Comparison of ENCODE assay signal across 15 cellular contexts in the genomic region with DNA sequence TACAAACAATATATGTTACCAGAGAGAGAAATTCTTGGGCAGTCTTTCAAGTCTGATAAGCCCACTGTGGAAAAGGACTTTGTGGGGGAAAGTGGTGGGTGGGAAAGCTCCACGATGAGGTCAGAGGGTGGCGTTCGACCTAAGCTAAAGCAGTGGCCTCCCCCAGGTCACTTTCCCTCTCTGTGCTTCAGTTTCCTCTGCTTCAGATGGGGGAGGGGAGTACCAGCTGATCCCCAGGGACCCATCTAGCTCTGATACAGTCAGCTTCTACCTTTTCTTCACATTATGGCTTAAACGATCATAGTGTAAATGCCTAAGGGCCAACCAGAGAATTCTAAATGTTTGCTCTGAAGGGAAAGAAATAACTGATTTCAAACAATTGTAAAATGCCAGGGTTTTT. TPM values are rescaled to one million over a fixed set of nuclear protein-coding genes. Genes with fewer than 3 reads are reported as not detected.
DNase-seq lines count a peak whose midpoint lies in the region; ATAC-seq, FAIRE-seq and TF ChIP-seq lines count a peak whose summit lies in the region.
"Had no signal": no experiment of that assay in that cellular context is flagged by ENCODE, and none has a peak within 500 bp of the region (broad histone marks: within the 10 kb centered on the region; RNA-seq: fewer than 3 reads in every experiment).

No MANE protein-coding gene starts in this region.

- H3K9me3 Mint-ChIP-seq in GM23338 = no peaks in the 10 kb centered on the region
- H3K9me3 Mint-ChIP-seq: activated naive CD4-positive, alpha-beta T cell treated with anti-CD3 and anti-CD28 coated beads, Interleukin-2, amount 10 ng/mL, durations not matched to agents 7 days and 5 days; stimulated activated effector memory CD8-positive, alpha-beta T cell treated with anti-CD3 and anti-CD28 coated beads, Interleukin-12 subunit alpha, Interleukin-12 subunit beta, amount 100 ng/mL, for 72 hours; T-helper 1 cell treated with Interleukin-12 subunit alpha and Interleukin-12 subunit beta and Interleukin-4 antibody, amounts not matched to agents 30 μg/mL and 1 μg/mL, for 36 hours had no signal

- no peak overlapping the region for H3K27ac Mint-ChIP-seq in GM23338
- H3K27ac Mint-ChIP-seq: activated naive CD4-positive, alpha-beta T cell treated with anti-CD3 and anti-CD28 coated beads, Interleukin-2, amount 10 ng/mL, durations not matched to agents 7 days and 5 days; stimulated activated effector memory CD8-positive, alpha-beta T cell treated with anti-CD3 and anti-CD28 coated beads, Interleukin-12 subunit alpha, Interleukin-12 subunit beta, amount 100 ng/mL, for 72 hours; T-helper 1 cell treated with Interleukin-12 subunit alpha and Interleukin-12 subunit beta and Interleukin-4 antibody, amounts not matched to agents 30 μg/mL and 1 μg/mL, for 36 hours had no signal

- H3K4me1 Mint-ChIP-seq in GM23338 = peaks cover 21% of the 10 kb centered on the region

- H4K20me1 ChIP-seq in GM23338 (replicated peaks; ENCODE audit: insufficient read depth) (no peaks in the 10 kb centered on the region), PC-3 (ENCODE audit: low read length) (no peaks in the 10 kb centered on the region), fibroblast of lung (ENCODE audit: control insufficient read depth, extremely low read depth, insufficient read depth, low read length) (no peaks in the 10 kb centered on the region)

- H3K27ac ChIP-seq in A549 (no peak overlapping the region), GM23338 (ENCODE audit: low read depth) (no peak overlapping the region), PC-3 (ENCODE audit: low read length) (no peak overlapping the region), fibroblast of lung (ENCODE audit: insufficient read depth, low read length) (no peak overlapping the region)
- H3K27ac ChIP-seq: heart left ventricle had no signal

- no peak for FAIRE-seq in A549 (lab: Jason Lieb, UNC)

- ATAC-seq in A549 (no peak), GM23338 (peak; percentile 69), PC-3 (no peak)

- intact Hi-C loops in PC-3 (cut with micrococcal nuclease) = loop anchor here (1.0 to 10.0 kb wide), 6 partner anchors 96 to 1061 kb away; no protein-coding TSS in a partner anchor

- H3K4me3 ChIP-seq in A549 (no peak overlapping the region), GM23338 (no peak overlapping the region), PC-3 (ENCODE audit: low read length) (no peak overlapping the region), fibroblast of lung (replicated peaks in 1 of 4; ENCODE audit: control extremely low read depth in 1 of 4, insufficient read depth in 1 of 4, low read depth in 3 of 4, low read length in 4 of 4) (no peak overlapping the region)

- no peak for DNase-seq in A549 (ENCODE audit: low read depth in 1 of 2, low spot score in 1 of 2)
- peak; percentile 26 for DNase-seq in GM23338 (ENCODE audit: low spot score)
- no peak for DNase-seq in PC-3
- no peak for DNase-seq in fibroblast of lung (ENCODE audit: low read depth in 2 of 2)
- no peak for DNase-seq in globus pallidus (ENCODE audit: low spot score)
- no peak for DNase-seq in activated T-cell treated with anti-CD3 and anti-CD28 coated beads, Interleukin-2, amount 50 U/mL, for 1 hour
- DNase-seq in NCI-H128 (lab: John Stamatoyannopoulos, UW; ENCODE audit: unreplicated experiment) = no peak
- no peak for DNase-seq in activated effector memory CD4-positive, alpha-beta T cell treated with Interleukin-2 at 50 U/mL for 16 hours

- no peak for TF ChIP-seq EP300 in A549 (IDR thresholded peaks at IDR 0.05)

- no peaks in the 10 kb centered on the region for H3K36me3 Mint-ChIP-seq in GM23338 (ENCODE audit: low read depth)
- H3K36me3 Mint-ChIP-seq: activated naive CD4-positive, alpha-beta T cell treated with anti-CD3 and anti-CD28 coated beads, Interleukin-2, amount 10 ng/mL, durations not matched to agents 7 days and 5 days; stimulated activated effector memory CD8-positive, alpha-beta T cell treated with anti-CD3 and anti-CD28 coated beads, Interleukin-12 subunit alpha, Interleukin-12 subunit beta, amount 100 ng/mL, for 72 hours had no signal

- TF ChIP-seq POLR2A in A549 (IDR thresholded peaks at IDR 0.05; ENCODE audit: low read length) = no peak

- H3K27me3 ChIP-seq in GM23338 (ENCODE audit: insufficient read depth) = no peaks in the 10 kb centered on the region
- no peaks in the 10 kb centered on the region for H3K27me3 ChIP-seq in PC-3 (ENCODE audit: low read length)
- no peaks in the 10 kb centered on the region for H3K27me3 ChIP-seq in fibroblast of lung (ENCODE audit: control insufficient read depth, insufficient read depth, low read length)
- H3K27me3 ChIP-seq: heart left ventricle had no signal

- H3K36me3 ChIP-seq in GM23338 (ENCODE audit: insufficient read depth) (no peaks in the 10 kb centered on the region), PC-3 (ENCODE audit: low read depth, low read length) (no peaks in the 10 kb centered on the region), fibroblast of lung (ENCODE audit: control insufficient read depth, insufficient read depth, low read length) (no peaks in the 10 kb centered on the region)
- H3K36me3 ChIP-seq: heart left ventricle, thoracic aorta had no signal

- H3K4me3 Mint-ChIP-seq in GM23338 = no peak overlapping the region
- H3K4me3 Mint-ChIP-seq: activated naive CD4-positive, alpha-beta T cell treated with anti-CD3 and anti-CD28 coated beads, Interleukin-2, amount 10 ng/mL, durations not matched to agents 7 days and 5 days; stimulated activated effector memory CD8-positive, alpha-beta T cell treated with anti-CD3 and anti-CD28 coated beads, Interleukin-12 subunit alpha, Interleukin-12 subunit beta, amount 100 ng/mL, for 72 hours; T-helper 1 cell treated with Interleukin-12 subunit alpha and Interleukin-12 subunit beta and Interleukin-4 antibody, amounts not matched to agents 30 μg/mL and 1 μg/mL, for 36 hours had no signal

- H3K4me1 ChIP-seq in A549 = peaks cover 15% of the 10 kb centered on the region; the same call in 2 of the 3 replicates
- peaks cover 14% of the 10 kb centered on the region for H3K4me1 ChIP-seq in GM23338 (ENCODE audit: insufficient read depth)
- H3K4me1 ChIP-seq in PC-3 (ENCODE audit: insufficient read depth, low read length) = no peaks in the 10 kb centered on the region
- peaks cover 5% of the 10 kb centered on the region for H3K4me1 ChIP-seq in fibroblast of lung (ENCODE audit: control insufficient read depth, extremely low read depth, insufficient read depth, low read length)

- TF ChIP-seq RAD21 in A549 (conservative IDR thresholded peaks at IDR 0.05 in 1 of 2, IDR thresholded peaks at IDR 0.05 in 1 of 2) = no peak

- H2AFZ ChIP-seq in GM23338 = peak overlapping the region; percentile 15; the same call in 1 of the 2 replicates
- H2AFZ ChIP-seq in PC-3 (ENCODE audit: low read length) = peak overlapping the region; percentile 79; the same call in 1 of the 2 replicates
- peak overlapping the region; percentile 16 for H2AFZ ChIP-seq in fibroblast of lung (ENCODE audit: low read length)

- whole genome bisulfite sequencing in A549 (ENCODE audit: missing lambda C conversion rate) = 45% methylated on average over 4 of the region's 4 CpGs

- H3K27me3 Mint-ChIP-seq in GM23338 (ENCODE audit: insufficient read depth, low read depth, poor library complexity) = peaks cover 3% of the 10 kb centered on the region

- H3K9me2 ChIP-seq in GM23338 (ENCODE audit: insufficient read depth) (no peaks in the 10 kb centered on the region), PC-3 (replicated peaks; ENCODE audit: low read length) (no peaks in the 10 kb centered on the region)

- H3K79me2 ChIP-seq in GM23338 (replicated peaks; ENCODE audit: insufficient read depth) (no peaks in the 10 kb centered on the region), PC-3 (ENCODE audit: low read length) (no peaks in the 10 kb centered on the region), fibroblast of lung (ENCODE audit: control insufficient read depth, insufficient read depth, low read length) (no peaks in the 10 kb centered on the region)

- CTCF ChIA-PET in A549 (lab: Yijun Ruan, JAX) = interaction anchor here (0.6 to 10.6 kb wide), 31 partner anchors 7 to 1062 kb away, joined by 3 to 354 read pairs (median 5); a partner anchor contains a TSS
- CTCF ChIA-PET in PC-3 (lab: Charles Lee) = interaction anchor here (0.6 to 6.2 kb wide), 4 partner anchors 111 to 1062 kb away, joined by 3 to 176 read pairs (median 6); no protein-coding TSS in a partner anchor

- H3K4me2 ChIP-seq in A549 (peak overlapping the region; percentile 55), GM23338 (peak overlapping the region; percentile 27; the same call in 1 of the 2 replicates), PC-3 (ENCODE audit: low read length) (no peak overlapping the region), fibroblast of lung (ENCODE audit: extremely low read depth, insufficient read depth, low read length) (no peak overlapping the region)

- no peak overlapping the region for H3K9ac ChIP-seq in PC-3 (ENCODE audit: low read length)
- H3K9ac ChIP-seq in fibroblast of lung (ENCODE audit: insufficient read depth, low read length) = no peak overlapping the region

- no TSS peak for BruUV-seq in PC-3 (replicated peaks; lab: Mats Ljungman, UMichigan)

- TF ChIP-seq CTCF in A549 (IDR thresholded peaks at IDR 0.05) (no peak), GM23338 (conservative IDR thresholded peaks at IDR 0.05; ENCODE audit: low read depth in 2 of 2) (no peak), PC-3 (conservative IDR thresholded peaks at IDR 0.05; ENCODE audit: low read depth, low read length) (no peak), fibroblast of lung (conservative IDR thresholded peaks at IDR 0.05 in 1 of 2, IDR thresholded peaks at IDR 0.05 in 1 of 2; ENCODE audit: low read depth in 1 of 2, low read length in 2 of 2) (no peak)

- POLR2A ChIA-PET in A549 (lab: Yijun Ruan, JAX) = interaction anchor here (1.3 kb wide), 1 partner anchor 40 kb away, joined by 3 read pairs; no protein-coding TSS in a partner anchor
- POLR2A ChIA-PET in PC-3 (lab: Charles Lee; ENCODE audit: unreplicated experiment) = no interaction called here

- H3F3A ChIP-seq in GM23338 (replicated peaks; ENCODE audit: low read depth) (no peaks in the 10 kb centered on the region), PC-3 (ENCODE audit: low read length, unreplicated experiment) (no peaks in the 10 kb centered on the region)

- H3K9me3 ChIP-seq in A549 = no peaks in the 10 kb centered on the region
- no peaks in the 10 kb centered on the region for H3K9me3 ChIP-seq in PC-3 (ENCODE audit: low read length)
- no peaks in the 10 kb centered on the region for H3K9me3 ChIP-seq in fibroblast of lung (ENCODE audit: control insufficient read depth, insufficient read depth, low read depth, low read length)
- H3K9me3 ChIP-seq: heart left ventricle, thoracic aorta had no signal

RNA-seq across cellular contexts. Expression of a gene that starts 36.6 kb away (rescaled TPM):
- polyA plus RNA-seq in A549 (2011; rRNA removed) (13.4 and 17.4 TPM in 2 replicates), A549 (2017; fragmentation: RNase III; extraction: RNeasy Plus Mini Kit Qiagen cat#74134 plus additional on column Dnase treatment) (7.6 to 8.6 TPM (median 8.4 TPM) in 3 replicates), GM23338 (2016; fragmentation: Nextera tagmentation; extraction: Ambion mirVana) (7.4 and 7.8 TPM in 2 replicates), fibroblast of lung (24.0 and 27.7 TPM in 2 replicates)
- polyA plus RNA-seq in A549 (2012; cell fraction: cytosol; rRNA removed) = 5.6 and 8.1 TPM in 2 replicates
- 5.0 and 5.1 TPM in 2 replicates for polyA plus RNA-seq in A549 (2012; cell fraction: nucleus; rRNA removed)
- 16.3 and 19.0 TPM in 2 replicates for polyA minus RNA-seq in A549 (2011; rRNA and poly(A)+ RNA removed)
- 24.6 and 27.2 TPM in 2 replicates for total RNA-seq in GM23338 (2014; rRNA removed; shearing (Covaris generic))
- total RNA-seq in PC-3 (2014; rRNA removed) (7.1 and 8.1 TPM in 2 replicates), fibroblast of lung (9.0 and 10.1 TPM in 2 replicates)
- polyA plus RNA-seq in fibroblast of lung (2012) = 12.8 and 13.9 TPM in 2 replicates
- polyA minus RNA-seq in fibroblast of lung (ENCODE audit: low replicate concordance) = 14.2 TPM in 2 replicates

RNA-seq across cellular contexts. Expression of a gene that starts 47.7 kb away (rescaled TPM):
- polyA plus RNA-seq in A549 (2011; rRNA removed) = 1.5 and 2.2 TPM in 2 replicates
- not detected in 2 replicates for polyA plus RNA-seq in A549 (2012; cell fraction: cytosol; rRNA removed)
- not detected in 2 replicates for polyA plus RNA-seq in A549 (2012; cell fraction: nucleus; rRNA removed)
- not detected in 3 replicates for polyA plus RNA-seq in A549 (2017; fragmentation: RNase III; extraction: RNeasy Plus Mini Kit Qiagen cat#74134 plus additional on column Dnase treatment)
- 1.9 and 4.8 TPM in 2 replicates for polyA minus RNA-seq in A549 (2011; rRNA and poly(A)+ RNA removed)
- total RNA-seq in GM23338 (2014; rRNA removed; shearing (Covaris generic)) = 0.52 TPM in 1 of 2 replicates, not detected in the other
- 0.63 and 0.94 TPM in 2 replicates for polyA plus RNA-seq in GM23338 (2016; fragmentation: Nextera tagmentation; extraction: Ambion mirVana)
- total RNA-seq in PC-3 (2014; rRNA removed) = 0.35 TPM in 1 of 2 replicates, not detected in the other
- total RNA-seq in fibroblast of lung = 7.7 and 7.9 TPM in 2 replicates
- polyA plus RNA-seq in fibroblast of lung = 0.89 and 1.5 TPM in 2 replicates
- 0.89 and 1.3 TPM in 2 replicates for polyA plus RNA-seq in fibroblast of lung (2012)
- 0.74 TPM in 1 of 2 replicates, not detected in the other for polyA minus RNA-seq in fibroblast of lung (ENCODE audit: low replicate concordance)

RNA-seq across cellular contexts. Expression of a gene that starts 47.8 kb away (rescaled TPM):
- polyA plus RNA-seq in A549 (2011; rRNA removed) (not detected in 2 replicates), A549 (2017; fragmentation: RNase III; extraction: RNeasy Plus Mini Kit Qiagen cat#74134 plus additional on column Dnase treatment) (not detected in 3 replicates), GM23338 (2016; fragmentation: Nextera tagmentation; extraction: Ambion mirVana) (1.1 and 1.9 TPM in 2 replicates), fibroblast of lung (6.1 and 6.5 TPM in 2 replicates)
- polyA plus RNA-seq in A549 (2012; cell fraction: cytosol; rRNA removed) = not detected in 2 replicates
- not detected in 2 replicates for polyA plus RNA-seq in A549 (2012; cell fraction: nucleus; rRNA removed)
- not detected in 2 replicates for polyA minus RNA-seq in A549 (2011; rRNA and poly(A)+ RNA removed)
- total RNA-seq in GM23338 (2014; rRNA removed; shearing (Covaris generic)) = 1.7 and 2.5 TPM in 2 replicates
- total RNA-seq in PC-3 (2014; rRNA removed) (not detected in 2 replicates), fibroblast of lung (10.3 and 20.3 TPM in 2 replicates)
- polyA plus RNA-seq in fibroblast of lung (2012) = 4.5 and 4.9 TPM in 2 replicates
- 0.93 TPM in 1 of 2 replicates, not detected in the other for polyA minus RNA-seq in fibroblast of lung (ENCODE audit: low replicate concordance)
- total RNA-seq: NCI-H460, osteocyte had no signal

Comparison
In these comparisons a context has a peak if more than half of its experiments do, and no peak if none do; other contexts are left out.
1. H3K4me2 ChIP-seq: peak in A549 (single experiment) and GM23338 (single experiment); none in PC-3 (single experiment) and fibroblast of lung (single experiment).
2. H2AFZ ChIP-seq: peak in every context shown above with its lines; median percentile 79 in PC-3; 16 in fibroblast of lung; 15 in GM23338.